Comparison of ENCODE assay signal across 1 cellular context in genomic region chr2:677056-677949, GRCh38.
TF ChIP-seq lines count a peak whose summit lies in the region.

TSS of gene TMEM18 (minus strand) at chr2:677406. CDS start at chr2:677345, 61 bp downstream.

TF ChIP-seq in K562, 482 proteins besides CTCF, POLR2A, EP300 and RAD21 (continued from another document and continues in another):
- TF ChIP-seq, protein P1, sequence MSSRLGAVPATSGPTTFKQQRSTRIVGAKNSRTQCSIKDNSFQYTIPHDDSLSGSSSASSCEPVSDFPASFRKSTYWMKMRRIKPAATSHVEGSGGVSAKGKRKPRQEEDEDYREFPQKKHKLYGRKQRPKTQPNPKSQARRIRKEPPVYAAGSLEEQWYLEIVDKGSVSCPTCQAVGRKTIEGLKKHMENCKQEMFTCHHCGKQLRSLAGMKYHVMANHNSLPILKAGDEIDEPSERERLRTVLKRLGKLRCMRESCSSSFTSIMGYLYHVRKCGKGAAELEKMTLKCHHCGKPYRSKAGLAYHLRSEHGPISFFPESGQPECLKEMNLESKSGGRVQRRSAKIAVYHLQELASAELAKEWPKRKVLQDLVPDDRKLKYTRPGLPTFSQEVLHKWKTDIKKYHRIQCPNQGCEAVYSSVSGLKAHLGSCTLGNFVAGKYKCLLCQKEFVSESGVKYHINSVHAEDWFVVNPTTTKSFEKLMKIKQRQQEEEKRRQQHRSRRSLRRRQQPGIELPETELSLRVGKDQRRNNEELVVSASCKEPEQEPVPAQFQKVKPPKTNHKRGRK (tag; IDR thresholded peaks at IDR 0.05): no peak
- TF ChIP-seq CBX3 (IDR thresholded peaks at IDR 0.05; ENCODE audit: borderline replicate concordance in 1 of 2, low read length in 2 of 2) (no peak; a peak in 1 of 3 replicates), RBM34 (IDR thresholded peaks at IDR 0.05; ENCODE audit: borderline replicate concordance, insufficient read depth, low read length) (no peak), ZNF134 (CRISPR knock-in tag; conservative IDR thresholded peaks at IDR 0.05) (no peak), ETV1 (tag; conservative IDR thresholded peaks at IDR 0.05; ENCODE audit: low read depth) (no peak), PCBP2 (IDR thresholded peaks at IDR 0.05; ENCODE audit: low read depth, low read length, poor library complexity, severe bottlenecking) (no peak), KHSRP (IDR thresholded peaks at IDR 0.05) (no peak), HOXB6 (CRISPR knock-in tag; IDR thresholded peaks at IDR 0.05; ENCODE audit: borderline replicate concordance) (no peak), GABPB1 (CRISPR knock-in tag; IDR thresholded peaks at IDR 0.05) (peak; percentile 75), PTBP1 (IDR thresholded peaks at IDR 0.05; ENCODE audit: low read depth, low read length) (no peak), ZC3H11A (IDR thresholded peaks at IDR 0.05; ENCODE audit: low read depth, low read length) (no peak), ZBTB43 (CRISPR knock-in tag; IDR thresholded peaks at IDR 0.05) (0 out of 2 replicates have a peak, but pooled peaks have one; percentile 70), STAT5B (CRISPR knock-in tag; IDR thresholded peaks at IDR 0.05) (no peak), BRCA1 (IDR thresholded peaks at IDR 0.05) (no peak), BRCA1 (CRISPR knock-in tag; IDR thresholded peaks at IDR 0.05) (no peak), BCL6 (CRISPR knock-in tag; IDR thresholded peaks at IDR 0.05) (no peak), HSF4 (CRISPR knock-in tag; IDR thresholded peaks at IDR 0.05; ENCODE audit: borderline replicate concordance) (no peak), ATF4 (CRISPR knock-in tag; IDR thresholded peaks at IDR 0.05) (no peak; the same call in 1 of the 2 replicates), E2F3 (CRISPR knock-in tag; IDR thresholded peaks at IDR 0.05) (peak; percentile 99), MTA1 (IDR thresholded peaks at IDR 0.05; ENCODE audit: borderline replicate concordance) (0 out of 2 replicates have a peak, but pooled peaks have one; percentile 43), ZBTB7A (IDR thresholded peaks at IDR 0.05; ENCODE audit: borderline replicate concordance, control insufficient read depth, low read depth, low read length) (peak; percentile 60; the same call in 1 of the 2 replicates), POLR3A (IDR thresholded peaks at IDR 0.05; ENCODE audit: borderline replicate concordance, extremely low read depth, insufficient read depth, insufficient read length) (no peak), ZNF592 (IDR thresholded peaks at IDR 0.05) (0 out of 2 replicates have a peak, but pooled peaks have one; percentile 12), DIDO1 (tag; IDR thresholded peaks at IDR 0.05; ENCODE audit: low read depth) (peak; percentile 91), MXI1 (IDR thresholded peaks at IDR 0.05; ENCODE audit: low read depth, low read length) (no peak; the same call in 1 of the 2 replicates), YY1 (IDR thresholded peaks at IDR 0.05; ENCODE audit: borderline replicate concordance in 1 of 3, control insufficient read depth in 1 of 3, extremely low read depth in 1 of 3, insufficient read depth in 3 of 3, insufficient read length in 1 of 3, insufficient replicate concordance in 2 of 3, low read depth in 1 of 3, low read length in 2 of 3) (peak in 2 of 3 experiments; percentile 32 to 65), DNMT1 (IDR thresholded peaks at IDR 0.05) (no peak), HNRNPK (IDR thresholded peaks at IDR 0.05; ENCODE audit: low read depth, low read length, poor library complexity, severe bottlenecking) (no peak), ZNF57 (CRISPR knock-in tag; IDR thresholded peaks at IDR 0.05) (no peak), SFPQ (IDR thresholded peaks at IDR 0.05; ENCODE audit: low read depth, low read length) (no peak), ZNF561 (CRISPR knock-in tag; conservative IDR thresholded peaks at IDR 0.05) (no peak), ZNF75A (CRISPR knock-in tag; IDR thresholded peaks at IDR 0.05) (no peak), HMBOX1 (IDR thresholded peaks at IDR 0.05) (peak; percentile 83), FOS (IDR thresholded peaks at IDR 0.05; ENCODE audit: extremely low read depth, insufficient read length) (no peak), TCF3 (CRISPR knock-in tag; IDR thresholded peaks at IDR 0.05) (no peak)
- TF ChIP-seq, protein P2, sequence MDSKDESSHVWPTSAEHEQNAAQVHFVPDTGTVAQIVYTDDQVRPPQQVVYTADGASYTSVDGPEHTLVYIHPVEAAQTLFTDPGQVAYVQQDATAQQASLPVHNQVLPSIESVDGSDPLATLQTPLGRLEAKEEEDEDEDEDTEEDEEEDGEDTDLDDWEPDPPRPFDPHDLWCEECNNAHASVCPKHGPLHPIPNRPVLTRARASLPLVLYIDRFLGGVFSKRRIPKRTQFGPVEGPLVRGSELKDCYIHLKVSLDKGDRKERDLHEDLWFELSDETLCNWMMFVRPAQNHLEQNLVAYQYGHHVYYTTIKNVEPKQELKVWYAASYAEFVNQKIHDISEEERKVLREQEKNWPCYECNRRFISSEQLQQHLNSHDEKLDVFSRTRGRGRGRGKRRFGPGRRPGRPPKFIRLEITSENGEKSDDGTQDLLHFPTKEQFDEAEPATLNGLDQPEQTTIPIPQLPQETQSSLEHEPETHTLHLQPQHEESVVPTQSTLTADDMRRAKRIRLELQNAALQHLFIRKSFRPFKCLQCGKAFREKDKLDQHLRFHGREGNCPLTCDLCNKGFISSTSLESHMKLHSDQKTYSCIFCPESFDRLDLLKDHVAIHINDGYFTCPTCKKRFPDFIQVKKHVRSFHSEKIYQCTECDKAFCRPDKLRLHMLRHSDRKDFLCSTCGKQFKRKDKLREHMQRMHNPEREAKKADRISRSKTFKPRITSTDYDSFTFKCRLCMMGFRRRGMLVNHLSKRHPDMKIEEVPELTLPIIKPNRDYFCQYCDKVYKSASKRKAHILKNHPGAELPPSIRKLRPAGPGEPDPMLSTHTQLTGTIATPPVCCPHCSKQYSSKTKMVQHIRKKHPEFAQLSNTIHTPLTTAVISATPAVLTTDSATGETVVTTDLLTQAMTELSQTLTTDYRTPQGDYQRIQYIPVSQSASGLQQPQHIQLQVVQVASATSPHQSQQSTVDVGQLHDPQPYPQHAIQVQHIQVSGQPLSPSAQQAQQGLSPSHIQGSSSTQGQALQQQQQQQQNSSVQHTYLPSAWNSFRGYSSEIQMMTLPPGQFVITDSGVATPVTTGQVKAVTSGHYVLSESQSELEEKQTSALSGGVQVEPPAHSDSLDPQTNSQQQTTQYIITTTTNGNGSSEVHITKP (IDR thresholded peaks at IDR 0.05; ENCODE audit: partially characterized antibody): peak; percentile 24
- TF ChIP-seq, protein P3, sequence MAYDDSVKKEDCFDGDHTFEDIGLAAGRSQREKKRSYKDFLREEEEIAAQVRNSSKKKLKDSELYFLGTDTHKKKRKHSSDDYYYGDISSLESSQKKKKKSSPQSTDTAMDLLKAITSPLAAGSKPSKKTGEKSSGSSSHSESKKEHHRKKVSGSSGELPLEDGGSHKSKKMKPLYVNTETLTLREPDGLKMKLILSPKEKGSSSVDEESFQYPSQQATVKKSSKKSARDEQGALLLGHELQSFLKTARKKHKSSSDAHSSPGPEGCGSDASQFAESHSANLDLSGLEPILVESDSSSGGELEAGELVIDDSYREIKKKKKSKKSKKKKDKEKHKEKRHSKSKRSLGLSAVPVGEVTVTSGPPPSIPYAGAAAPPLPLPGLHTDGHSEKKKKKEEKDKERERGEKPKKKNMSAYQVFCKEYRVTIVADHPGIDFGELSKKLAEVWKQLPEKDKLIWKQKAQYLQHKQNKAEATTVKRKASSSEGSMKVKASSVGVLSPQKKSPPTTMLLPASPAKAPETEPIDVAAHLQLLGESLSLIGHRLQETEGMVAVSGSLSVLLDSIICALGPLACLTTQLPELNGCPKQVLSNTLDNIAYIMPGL (CRISPR knock-in tag; IDR thresholded peaks at IDR 0.05): no peak
- TF ChIP-seq, protein P4, sequence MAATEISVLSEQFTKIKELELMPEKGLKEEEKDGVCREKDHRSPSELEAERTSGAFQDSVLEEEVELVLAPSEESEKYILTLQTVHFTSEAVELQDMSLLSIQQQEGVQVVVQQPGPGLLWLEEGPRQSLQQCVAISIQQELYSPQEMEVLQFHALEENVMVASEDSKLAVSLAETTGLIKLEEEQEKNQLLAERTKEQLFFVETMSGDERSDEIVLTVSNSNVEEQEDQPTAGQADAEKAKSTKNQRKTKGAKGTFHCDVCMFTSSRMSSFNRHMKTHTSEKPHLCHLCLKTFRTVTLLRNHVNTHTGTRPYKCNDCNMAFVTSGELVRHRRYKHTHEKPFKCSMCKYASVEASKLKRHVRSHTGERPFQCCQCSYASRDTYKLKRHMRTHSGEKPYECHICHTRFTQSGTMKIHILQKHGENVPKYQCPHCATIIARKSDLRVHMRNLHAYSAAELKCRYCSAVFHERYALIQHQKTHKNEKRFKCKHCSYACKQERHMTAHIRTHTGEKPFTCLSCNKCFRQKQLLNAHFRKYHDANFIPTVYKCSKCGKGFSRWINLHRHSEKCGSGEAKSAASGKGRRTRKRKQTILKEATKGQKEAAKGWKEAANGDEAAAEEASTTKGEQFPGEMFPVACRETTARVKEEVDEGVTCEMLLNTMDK (IDR thresholded peaks at IDR 0.05; ENCODE audit: borderline replicate concordance, insufficient read depth, low read depth, low read length, poor library complexity, severe bottlenecking): peak; percentile 94
- TF ChIP-seq, protein P5, sequence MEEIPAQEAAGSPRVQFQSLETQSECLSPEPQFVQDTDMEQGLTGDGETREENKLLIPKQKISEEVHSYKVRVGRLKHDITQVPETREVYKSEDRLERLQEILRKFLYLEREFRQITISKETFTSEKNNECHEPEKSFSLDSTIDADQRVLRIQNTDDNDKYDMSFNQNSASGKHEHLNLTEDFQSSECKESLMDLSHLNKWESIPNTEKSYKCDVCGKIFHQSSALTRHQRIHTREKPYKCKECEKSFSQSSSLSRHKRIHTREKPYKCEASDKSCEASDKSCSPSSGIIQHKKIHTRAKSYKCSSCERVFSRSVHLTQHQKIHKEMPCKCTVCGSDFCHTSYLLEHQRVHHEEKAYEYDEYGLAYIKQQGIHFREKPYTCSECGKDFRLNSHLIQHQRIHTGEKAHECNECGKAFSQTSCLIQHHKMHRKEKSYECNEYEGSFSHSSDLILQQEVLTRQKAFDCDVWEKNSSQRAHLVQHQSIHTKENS (CRISPR knock-in tag; IDR thresholded peaks at IDR 0.05): no peak
